In the genomic region with DNA sequence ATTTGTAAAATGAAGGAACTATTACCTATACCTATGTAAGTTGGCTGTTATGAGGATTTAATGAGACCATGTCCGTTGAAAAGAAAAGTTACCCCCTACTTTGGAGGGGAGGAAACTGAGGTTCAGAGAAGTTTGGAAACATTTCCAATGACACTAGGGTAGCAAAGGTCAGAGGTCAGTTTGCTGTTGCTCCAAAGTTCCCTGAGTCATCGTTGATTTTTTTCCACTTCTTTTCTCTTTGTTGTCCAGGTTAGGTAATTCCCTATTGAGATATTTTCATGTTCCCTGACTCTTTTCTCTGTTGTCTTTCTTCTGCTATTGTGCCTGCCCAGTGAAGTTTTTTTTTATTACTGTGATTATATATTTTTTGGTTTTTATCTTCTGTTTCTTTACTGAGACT, we compare ENCODE assay signal across 28 cellular contexts.
"Had no signal": no experiment of that assay in that cellular context is flagged by ENCODE, and none has a peak within 500 bp of the region (broad histone marks: within the 10 kb centered on the region; RNA-seq: fewer than 3 reads in every experiment).

No MANE protein-coding gene starts in this region.

- ATAC-seq: effector memory CD8-positive, alpha-beta T cell; esophagus mucosa; foreskin keratinocyte; gastrocnemius medialis; gastroesophageal sphincter; heart left ventricle; heart right ventricle had no signal

- H3K4me3 ChIP-seq: colonic mucosa, coronary artery, dorsolateral prefrontal cortex, esophagus muscularis mucosa, esophagus squamous epithelium, gastrocnemius medialis, gastroesophageal sphincter, heart left ventricle, heart right ventricle had no signal

- H3K27me3 Mint-ChIP-seq: dendritic cell treated with granulocyte-macrophage colony-stimulating factor and Interleukin-4, amounts not matched to agents 40 ng/mL and 50 ng/mL, for 4 days had no signal

- H3K27ac ChIP-seq: colonic mucosa, coronary artery, dorsolateral prefrontal cortex, epithelial cell of prostate, esophagus muscularis mucosa, esophagus squamous epithelium, foreskin keratinocyte, gastrocnemius medialis, gastroesophageal sphincter, heart left ventricle, heart right ventricle had no signal

- H3K4me1 ChIP-seq: colonic mucosa, esophagus muscularis mucosa, esophagus squamous epithelium, foreskin keratinocyte, gastrocnemius medialis, gastroesophageal sphincter, heart left ventricle, heart right ventricle had no signal

- H3K9me3 Mint-ChIP-seq: dendritic cell treated with granulocyte-macrophage colony-stimulating factor and Interleukin-4, amounts not matched to agents 40 ng/mL and 50 ng/mL, for 4 days; effector memory CD8-positive, alpha-beta T cell had no signal

- DNase-seq: colonic mucosa; cortex of kidney; dermis blood vessel endothelial cell; effector CD4-positive, alpha-beta T cell; effector CD8-positive, alpha-beta T cell; effector memory CD4-positive, alpha-beta T cell; effector memory CD8-positive, alpha-beta T cell; endodermal cell; erythroblast; esophagus squamous epithelium; foreskin fibroblast; foreskin keratinocyte; foreskin melanocyte; gastrocnemius medialis; glutamatergic neuron; heart left ventricle; heart right ventricle had no signal

- H3K9me3 ChIP-seq: colonic mucosa, esophagus muscularis mucosa, esophagus squamous epithelium, gastrocnemius medialis, gastroesophageal sphincter had no signal

- FAIRE-seq: colon, endometrium, endothelial cell of umbilical vein, frontal cortex had no signal

- H3K36me3 ChIP-seq: colonic mucosa, esophagus muscularis mucosa, esophagus squamous epithelium, gastrocnemius medialis, gastroesophageal sphincter, heart left ventricle, heart right ventricle had no signal

- H3K4me3 Mint-ChIP-seq: dendritic cell treated with granulocyte-macrophage colony-stimulating factor and Interleukin-4, amounts not matched to agents 40 ng/mL and 50 ng/mL, for 4 days; effector memory CD8-positive, alpha-beta T cell; endodermal cell had no signal

- H3K27ac Mint-ChIP-seq: dendritic cell treated with granulocyte-macrophage colony-stimulating factor and Interleukin-4, amounts not matched to agents 40 ng/mL and 50 ng/mL, for 4 days; effector memory CD8-positive, alpha-beta T cell; endodermal cell had no signal

- H3K27me3 ChIP-seq: colonic mucosa, foreskin keratinocyte, gastrocnemius medialis had no signal
